ENCODE assay signal across 17 cellular contexts in genomic region chr5:42604171-42604711, GRCh38.
DNase-seq lines count a peak whose midpoint lies in the region; ATAC-seq and TF ChIP-seq lines count a peak whose summit lies in the region.
"Had no signal": no experiment of that assay in that cellular context is flagged by ENCODE, and none has a peak within 500 bp of the region (broad histone marks: within the 10 kb centered on the region; RNA-seq: fewer than 3 reads in every experiment).

No MANE protein-coding gene starts in this region.

- H4K12ac ChIP-seq in trophoblast cell (ENCODE audit: low read depth, low read length), result no peak overlapping the region

- H3K9me3 ChIP-seq in trophoblast cell (ENCODE audit: insufficient read depth, low read depth, low read length) (no peaks in the 10 kb centered on the region), skeletal muscle tissue (ENCODE audit: control insufficient read depth in 3 of 3, low read length in 3 of 3) (no peaks in the 10 kb centered on the region)
- H3K9me3 ChIP-seq: BE2C had no signal

- H3K27ac ChIP-seq in trophoblast cell (ENCODE audit: low read depth, low read length), result peak overlapping the region; percentile 43
- H3K27ac ChIP-seq in skeletal muscle tissue (ENCODE audit: low read depth, low read length), result peak overlapping the region; percentile 12
- H3K27ac ChIP-seq in GM23338 (ENCODE audit: low read depth), result no peak overlapping the region

- H4K20me1 ChIP-seq in GM23338 (replicated peaks; ENCODE audit: insufficient read depth), result no peaks in the 10 kb centered on the region

- H2BK12ac ChIP-seq in trophoblast cell (ENCODE audit: low read length), result no peak overlapping the region

- H3K4me2 ChIP-seq in trophoblast cell (ENCODE audit: low read length) (no peak overlapping the region), GM23338 (no peak overlapping the region)

- H3K27ac Mint-ChIP-seq in GM23338, result no peak overlapping the region
- H3K27ac Mint-ChIP-seq: CD4-positive, CD25-positive, alpha-beta regulatory T cell; H9 had no signal

- H3K79me1 ChIP-seq in trophoblast cell (ENCODE audit: low read length), result peaks cover 7% of the 10 kb centered on the region

- no peak overlapping the region for H2BK120ac ChIP-seq in trophoblast cell (ENCODE audit: insufficient read depth, low read length, poor library complexity)

- DNase-seq in G401 (ENCODE audit: low spot score) (peak; percentile 6), SK-MEL-5 (ENCODE audit: low read depth, low spot score) (peak; percentile 80), trophoblast cell (peak; percentile 74 to 94), GM23338 (ENCODE audit: low spot score) (no peak), ecto neural progenitor cell (ENCODE audit: low spot score) (no peak)
- DNase-seq: BE2C; C1 segment of cervical spinal cord; CD4-positive, CD25-positive, alpha-beta regulatory T cell; CD8-positive, alpha-beta memory T cell; COR-L47; DMS 273 treated with DMSO at 0.1 percent for 48 hours; DMS53; DND-41; EL; H9 had no signal

- H3K27me3 Mint-ChIP-seq in GM23338 (ENCODE audit: insufficient read depth, low read depth, poor library complexity), result no peaks in the 10 kb centered on the region

- no peaks in the 10 kb centered on the region for H3K27me3 ChIP-seq in trophoblast cell (ENCODE audit: insufficient read depth, low read length)
- no peaks in the 10 kb centered on the region for H3K27me3 ChIP-seq in skeletal muscle tissue (ENCODE audit: control insufficient read depth in 3 of 3, insufficient read depth in 3 of 3, low read length in 3 of 3)
- no peaks in the 10 kb centered on the region for H3K27me3 ChIP-seq in GM23338 (ENCODE audit: insufficient read depth)
- H3K27me3 ChIP-seq: BE2C had no signal

- no peak overlapping the region for H3K4me3 ChIP-seq in trophoblast cell (ENCODE audit: low read depth, low read length)
- no peak overlapping the region for H3K4me3 ChIP-seq in skeletal muscle tissue (ENCODE audit: low read length in 3 of 3)
- H3K4me3 ChIP-seq in GM23338, result no peak overlapping the region

- H3K9ac ChIP-seq in trophoblast cell (ENCODE audit: low read length) (no peak overlapping the region), skeletal muscle tissue (ENCODE audit: low read depth in 1 of 3, low read length in 3 of 3) (peak overlapping the region in 1 of 3 donors; percentile 1)

- no peak for TF ChIP-seq CTCF in GM23338 (conservative IDR thresholded peaks at IDR 0.05; ENCODE audit: low read depth in 2 of 2)

- H2BK5ac ChIP-seq in trophoblast cell (ENCODE audit: low read depth, low read length, poor library complexity), result peak overlapping the region; percentile 14

- no peaks in the 10 kb centered on the region for H3K4me1 Mint-ChIP-seq in GM23338
- H3K4me1 Mint-ChIP-seq: CD4-positive, CD25-positive, alpha-beta regulatory T cell; CD8-positive, alpha-beta memory T cell; H9 had no signal

- H3K79me2 ChIP-seq in trophoblast cell (ENCODE audit: control insufficient read depth, insufficient read depth, low read length, poor library complexity) (no peaks in the 10 kb centered on the region), GM23338 (replicated peaks; ENCODE audit: insufficient read depth) (no peaks in the 10 kb centered on the region)

- ATAC-seq in GM18858 (IDR thresholded peaks at IDR 0.05; ENCODE audit: unreplicated experiment) (no peak), GM23338 (no peak)

- 0 out of 2 replicates have a peak, but pooled peaks cover under 1% of the 10 kb centered on the region for H3K9me2 ChIP-seq in GM23338 (ENCODE audit: insufficient read depth)

- H3K36me3 Mint-ChIP-seq in GM23338 (ENCODE audit: low read depth), result no peaks in the 10 kb centered on the region; the same call in 2 of the 3 replicates
- H3K36me3 Mint-ChIP-seq: CD4-positive, CD25-positive, alpha-beta regulatory T cell; CD8-positive, alpha-beta memory T cell had no signal

- H2AFZ ChIP-seq in trophoblast cell (ENCODE audit: insufficient read depth, low read length, poor library complexity) (no peak overlapping the region), GM23338 (no peak overlapping the region)

- H2AK5ac ChIP-seq in trophoblast cell (ENCODE audit: low read length), result no peak overlapping the region

- no peak overlapping the region for H3K14ac ChIP-seq in trophoblast cell (ENCODE audit: low read length)

- H4K91ac ChIP-seq in trophoblast cell (ENCODE audit: low read depth, low read length), result peak overlapping the region; percentile 30

- H3K4me1 ChIP-seq in trophoblast cell (ENCODE audit: control insufficient read depth in 1 of 2, insufficient read depth in 2 of 2, low read length in 2 of 2) (peaks cover 8 to 13% of the 10 kb centered on the region in 2 experiments), skeletal muscle tissue (ENCODE audit: control insufficient read depth in 3 of 3, insufficient read depth in 3 of 3, low read length in 3 of 3) (peaks cover 22 to 34% (median 33%) of the 10 kb centered on the region in 3 donors), GM23338 (ENCODE audit: insufficient read depth) (no peaks in the 10 kb centered on the region)
- H3K4me1 ChIP-seq: BE2C had no signal

- H3K9me3 Mint-ChIP-seq in GM23338, result peaks cover 13% of the 10 kb centered on the region

- H3K36me3 ChIP-seq in trophoblast cell (ENCODE audit: control insufficient read depth in 1 of 2, insufficient read depth in 2 of 2, low read length in 2 of 2) (no peaks in the 10 kb centered on the region), skeletal muscle tissue (ENCODE audit: control insufficient read depth in 3 of 3, insufficient read depth in 3 of 3, low read length in 3 of 3) (no peaks in the 10 kb centered on the region), GM23338 (ENCODE audit: insufficient read depth) (no peaks in the 10 kb centered on the region)
- H3K36me3 ChIP-seq: BE2C had no signal

- no peaks in the 10 kb centered on the region for H3F3A ChIP-seq in GM23338 (replicated peaks; ENCODE audit: low read depth)

- no peak overlapping the region for H4K8ac ChIP-seq in trophoblast cell (ENCODE audit: low read depth, low read length)

- no peak overlapping the region for H3K4me3 Mint-ChIP-seq in GM23338
- H3K4me3 Mint-ChIP-seq: CD4-positive, CD25-positive, alpha-beta regulatory T cell; CD8-positive, alpha-beta memory T cell; H9 had no signal

- H3K18ac ChIP-seq in trophoblast cell (ENCODE audit: low read length), result no peak overlapping the region

- no peak overlapping the region for H3K4ac ChIP-seq in trophoblast cell (ENCODE audit: low read depth, low read length)

- in situ Hi-C loops in G401 (cut with HindIII; ENCODE audit: low sequenced_read_pairs), result no loop called here
- in situ Hi-C loops in SK-MEL-5 (cut with HindIII; ENCODE audit: low pct_unique_long_range_greater_than_20kb, low sequenced_read_pairs), result no loop called here

- no peak overlapping the region for H3K23ac ChIP-seq in trophoblast cell (ENCODE audit: low read length)

TF ChIP-seq in GM23338, 12 proteins besides CTCF, POLR2A, EP300 and RAD21:
- TF ChIP-seq JUNB (IDR thresholded peaks at IDR 0.05; ENCODE audit: unreplicated experiment) (no peak), EZH2phosphoT487 (IDR thresholded peaks at IDR 0.05; ENCODE audit: unreplicated experiment) (no peak), POLR2AphosphoS5 (IDR thresholded peaks at IDR 0.05; ENCODE audit: low read depth) (no peak), NANOG (IDR thresholded peaks at IDR 0.05; ENCODE audit: borderline replicate concordance) (no peak), EZH2 (IDR thresholded peaks at IDR 0.05; ENCODE audit: low read depth, unreplicated experiment) (no peak), ZNF331 (CRISPR knock-in tag; IDR thresholded peaks at IDR 0.05; ENCODE audit: low read depth) (no peak), ZNF114 (CRISPR knock-in tag; IDR thresholded peaks at IDR 0.05) (no peak), STAT1 (IDR thresholded peaks at IDR 0.05; ENCODE audit: unreplicated experiment) (no peak)
- TF ChIP-seq, protein P1, sequence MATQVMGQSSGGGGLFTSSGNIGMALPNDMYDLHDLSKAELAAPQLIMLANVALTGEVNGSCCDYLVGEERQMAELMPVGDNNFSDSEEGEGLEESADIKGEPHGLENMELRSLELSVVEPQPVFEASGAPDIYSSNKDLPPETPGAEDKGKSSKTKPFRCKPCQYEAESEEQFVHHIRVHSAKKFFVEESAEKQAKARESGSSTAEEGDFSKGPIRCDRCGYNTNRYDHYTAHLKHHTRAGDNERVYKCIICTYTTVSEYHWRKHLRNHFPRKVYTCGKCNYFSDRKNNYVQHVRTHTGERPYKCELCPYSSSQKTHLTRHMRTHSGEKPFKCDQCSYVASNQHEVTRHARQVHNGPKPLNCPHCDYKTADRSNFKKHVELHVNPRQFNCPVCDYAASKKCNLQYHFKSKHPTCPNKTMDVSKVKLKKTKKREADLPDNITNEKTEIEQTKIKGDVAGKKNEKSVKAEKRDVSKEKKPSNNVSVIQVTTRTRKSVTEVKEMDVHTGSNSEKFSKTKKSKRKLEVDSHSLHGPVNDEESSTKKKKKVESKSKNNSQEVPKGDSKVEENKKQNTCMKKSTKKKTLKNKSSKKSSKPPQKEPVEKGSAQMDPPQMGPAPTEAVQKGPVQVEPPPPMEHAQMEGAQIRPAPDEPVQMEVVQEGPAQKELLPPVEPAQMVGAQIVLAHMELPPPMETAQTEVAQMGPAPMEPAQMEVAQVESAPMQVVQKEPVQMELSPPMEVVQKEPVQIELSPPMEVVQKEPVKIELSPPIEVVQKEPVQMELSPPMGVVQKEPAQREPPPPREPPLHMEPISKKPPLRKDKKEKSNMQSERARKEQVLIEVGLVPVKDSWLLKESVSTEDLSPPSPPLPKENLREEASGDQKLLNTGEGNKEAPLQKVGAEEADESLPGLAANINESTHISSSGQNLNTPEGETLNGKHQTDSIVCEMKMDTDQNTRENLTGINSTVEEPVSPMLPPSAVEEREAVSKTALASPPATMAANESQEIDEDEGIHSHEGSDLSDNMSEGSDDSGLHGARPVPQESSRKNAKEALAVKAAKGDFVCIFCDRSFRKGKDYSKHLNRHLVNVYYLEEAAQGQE (IDR thresholded peaks at IDR 0.05; ENCODE audit: unreplicated experiment), result no peak

Comparison
In these comparisons a context has a peak if more than half of its experiments do, and no peak if none do; other contexts are left out.
1. DNase-seq: peak in G401 (single experiment), SK-MEL-5 (single experiment) and trophoblast cell (2 of 2); none in GM23338 (single experiment) and ecto neural progenitor cell (single experiment).